8 cellular contexts compared by ENCODE assay signal in the genomic region with DNA sequence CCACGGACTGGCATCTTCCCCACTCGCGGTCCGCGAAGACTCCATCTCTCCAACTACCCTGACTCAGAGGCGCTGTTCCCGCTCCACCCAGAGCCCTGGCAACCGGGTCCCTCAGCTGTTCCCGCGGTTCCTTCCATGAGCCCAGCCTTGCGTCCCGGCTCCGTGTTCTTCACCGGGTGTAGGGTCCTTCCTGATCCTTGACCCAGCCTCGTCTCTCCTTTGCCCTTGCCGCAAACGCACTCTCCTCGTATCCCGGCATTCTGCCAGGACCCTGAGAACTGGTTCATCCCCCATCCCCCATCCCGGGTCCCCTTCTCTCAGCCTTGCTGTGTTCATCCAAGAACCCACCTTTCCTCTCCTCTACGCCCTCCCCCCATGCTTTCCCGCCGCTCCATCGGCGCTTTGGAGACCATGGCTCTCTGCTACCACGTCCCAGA. TPM values are rescaled to one million over a fixed set of nuclear protein-coding genes. Genes with fewer than 3 reads are reported as not detected.
A peak's percentile ranks its signal among the peaks of the same experiment; 100 is the strongest.
DNase-seq lines count a peak whose midpoint lies in the region; ATAC-seq, FAIRE-seq and TF ChIP-seq lines count a peak whose summit lies in the region.

No MANE protein-coding gene starts in this region.

- H3K4me3 ChIP-seq in AG09309 (ENCODE audit: control insufficient read depth, low read depth, low read length), result peak overlapping the region; percentile 59
- no peak overlapping the region for H3K4me3 ChIP-seq in kidney (ENCODE audit: low read length in 2 of 2)

- CTCF ChIA-PET in HEK293T (lab: Yijun Ruan, JAX), result interaction anchor here (1.0 to 1.3 kb wide), 4 partner anchors 98 to 128 kb away, joined by 3 to 9 read pairs (median 4); no protein-coding TSS in a partner anchor

- no peak for TF ChIP-seq CTCF in AG09309 (IDR thresholded peaks at IDR 0.05; ENCODE audit: control insufficient read depth, insufficient read depth, low read depth, low read length, missing control alignments)
- TF ChIP-seq CTCF in kidney (IDR thresholded peaks at IDR 0.05; ENCODE audit: borderline replicate concordance, extremely low read depth, insufficient read depth), result no peak

- no peak overlapping the region for H3K9ac ChIP-seq in kidney (ENCODE audit: low read length in 2 of 2)

- intact Hi-C loops in kidney (cut with DNase I), result no loop called here

- no peak overlapping the region for H3K27ac ChIP-seq in kidney (ENCODE audit: low read depth in 2 of 2, low read length in 2 of 2)

- no peak for FAIRE-seq in kidney (lab: Jason Lieb, UNC)

- no peak for ATAC-seq in GM18520 (IDR thresholded peaks at IDR 0.05; ENCODE audit: unreplicated experiment)

- no peaks in the 10 kb centered on the region for H3K36me3 ChIP-seq in kidney (ENCODE audit: control insufficient read depth in 1 of 2, insufficient read depth in 2 of 2, low read length in 2 of 2)

- no peak for DNase-seq in AG09309 (ENCODE audit: low read depth)
- no peak for DNase-seq in HEK293T (ENCODE audit: extremely low spot score)
- DNase-seq in activated T-cell treated with anti-CD3 and anti-CD28 coated beads, Interleukin-2, amount 50 U/mL, for 48 hours, result peak; percentile 53 to 60
- peak; percentile 79 for DNase-seq in kidney
- DNase-seq in NCI-H2196 treated with DMSO at 0.1 percent for 48 hours (lab: John Stamatoyannopoulos, UW; ENCODE audit: unreplicated experiment), result no peak
- DNase-seq in DMS153 (lab: John Stamatoyannopoulos, UW), result no peak
- DNase-seq in SW480 (ENCODE audit: low spot score), result no peak

- peaks cover 7 to 36% of the 10 kb centered on the region in 2 donors for H3K4me1 ChIP-seq in kidney (ENCODE audit: control insufficient read depth in 1 of 2, insufficient read depth in 1 of 2, low read depth in 1 of 2, low read length in 2 of 2)

- H3K9me3 ChIP-seq in kidney (ENCODE audit: control insufficient read depth in 1 of 2, low read length in 2 of 2), result no peaks in the 10 kb centered on the region

- POLR2A ChIA-PET in HEK293T (lab: Yijun Ruan, JAX), result interaction anchor here (1.4 to 4.3 kb wide), 3 partner anchors 25 to 43 kb away, joined by 7 to 41 read pairs (median 10); a partner anchor contains a TSS

TF ChIP-seq in HEK293T, 16 proteins besides CTCF, POLR2A, EP300 and RAD21:
- TF ChIP-seq ELF4 (IDR thresholded peaks at IDR 0.05) (no peak), TARDBP (IDR thresholded peaks at IDR 0.05) (no peak), L3MBTL2 (conservative IDR thresholded peaks at IDR 0.05) (peak; percentile 61)

RNA-seq across cellular contexts. Expression of a gene that starts 0.7 kb away (rescaled TPM):
- total RNA-seq in kidney, result 2.9 TPM
- 0.34 TPM for polyA plus RNA-seq in kidney (ENCODE audit: insufficient read depth, low read depth, low replicate concordance)

RNA-seq across cellular contexts. Expression of a gene that starts 3.7 kb away (rescaled TPM):
- 0.85 TPM for total RNA-seq in kidney
- 1.1 TPM for polyA plus RNA-seq in kidney (ENCODE audit: insufficient read depth, low read depth, low replicate concordance)

RNA-seq across cellular contexts. Expression of a gene that starts 19.2 kb away (rescaled TPM):
- 4.6 TPM for total RNA-seq in kidney
- polyA plus RNA-seq in kidney (ENCODE audit: insufficient read depth, low read depth, low replicate concordance), result 5.5 TPM

RNA-seq across cellular contexts. Expression of a gene that starts 19.5 kb away (rescaled TPM):
- total RNA-seq in kidney, result 50.3 TPM
- polyA plus RNA-seq in kidney (ENCODE audit: insufficient read depth, low read depth, low replicate concordance), result 16.3 TPM

RNA-seq across cellular contexts. Expression of a gene that starts 25.4 kb away (rescaled TPM):
- 20.1 TPM for total RNA-seq in kidney
- polyA plus RNA-seq in kidney (ENCODE audit: insufficient read depth, low read depth, low replicate concordance), result 88.4 TPM

Comparison
In these comparisons a context has a peak if more than half of its experiments do, and no peak if none do; other contexts are left out.
1. DNase-seq: peak in activated T-cell treated with anti-CD3 and anti-CD28 coated beads, Interleukin-2, amount 50 U/mL, for 48 hours (2 of 2) and kidney (single experiment); none in AG09309 (single experiment), HEK293T (single experiment), NCI-H2196 treated with DMSO at 0.1 percent for 48 hours (single experiment), DMS153 (single experiment) and SW480 (single experiment).